Comparison of ENCODE assay signal across 15 cellular contexts in the genomic region with DNA sequence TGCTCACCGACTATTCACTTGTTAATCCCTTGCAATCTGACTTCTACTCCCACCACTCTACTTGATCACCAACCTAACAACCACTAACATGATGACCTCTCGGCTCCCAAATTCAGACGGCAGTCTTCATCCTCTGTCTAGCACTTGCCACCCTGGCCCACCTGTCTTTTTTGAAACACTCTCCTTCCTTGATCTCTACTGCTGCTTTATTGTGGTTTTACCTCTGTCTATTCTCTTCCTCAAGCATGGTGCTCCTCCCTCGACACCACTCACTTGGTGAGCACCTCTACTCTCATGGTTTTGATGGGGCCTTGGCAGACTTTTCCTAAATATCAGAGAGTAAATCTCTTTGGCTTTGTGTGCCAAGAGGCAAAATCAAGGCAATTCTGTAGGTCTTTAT. TPM values are rescaled to one million over a fixed set of nuclear protein-coding genes. Genes with fewer than 3 reads are reported as not detected.
DNase-seq lines count a peak whose midpoint lies in the region; ATAC-seq lines count a peak whose summit lies in the region.
"Had no signal": no experiment of that assay in that cellular context is flagged by ENCODE, and none has a peak within 500 bp of the region (broad histone marks: within the 10 kb centered on the region; RNA-seq: fewer than 3 reads in every experiment).

No MANE protein-coding gene starts in this region.

- DNase-seq in activated naive CD8-positive, alpha-beta T cell treated with anti-CD3 and anti-CD28 coated beads, Interleukin-2, amount 10 ng/mL, durations not matched to agents 7 days and 5 days = no peak
- no peak for DNase-seq in activated naive CD8-positive, alpha-beta T cell treated with anti-CD3 and anti-CD28 coated beads, Interleukin-2, amount 50 U/mL, for 24 hours
- peak; percentile 34 for DNase-seq in Jurkat, Clone E6-1 (ENCODE audit: low read depth, low spot score)
- no peak for DNase-seq in effector memory CD8-positive, alpha-beta T cell
- DNase-seq in RPMI8226 (no peak), anterior cingulate cortex (lab: John Stamatoyannopoulos, UW) (no peak)
- DNase-seq: C1 segment of cervical spinal cord, Caco-2, DMS53 had no signal

- ATAC-seq in activated naive CD8-positive, alpha-beta T cell treated with anti-CD3 and anti-CD28 coated beads, Interleukin-2, amount 10 ng/mL, durations not matched to agents 7 days and 5 days (ENCODE audit: low read depth) = peak; percentile 69
- no peak for ATAC-seq in activated naive CD8-positive, alpha-beta T cell treated with anti-CD3 and anti-CD28 coated beads, Interleukin-2, amount 50 U/mL, for 24 hours
- peak; percentile 40 for ATAC-seq in effector memory CD8-positive, alpha-beta T cell (replicated peaks)
- ATAC-seq in GM18861 (IDR thresholded peaks at IDR 0.05; ENCODE audit: unreplicated experiment) = no peak

- POLR2A ChIA-PET in activated naive CD8-positive, alpha-beta T cell treated with anti-CD3 and anti-CD28 coated beads, Interleukin-2, amount 10 ng/mL, durations not matched to agents 7 days and 5 days (lab: Charles Lee) = no interaction called here

- peaks cover 3% of the 10 kb centered on the region for H3K36me3 Mint-ChIP-seq in activated naive CD8-positive, alpha-beta T cell treated with anti-CD3 and anti-CD28 coated beads, Interleukin-2, amount 10 ng/mL, durations not matched to agents 7 days and 5 days
- no peaks in the 10 kb centered on the region for H3K36me3 Mint-ChIP-seq in activated naive CD8-positive, alpha-beta T cell treated with anti-CD3 and anti-CD28 coated beads, Interleukin-2, amount 50 U/mL, for 24 hours (ENCODE audit: low read depth)
- peaks cover 3% of the 10 kb centered on the region for H3K36me3 Mint-ChIP-seq in effector memory CD8-positive, alpha-beta T cell (ENCODE audit: insufficient read depth)
- H3K36me3 Mint-ChIP-seq: CD8-positive, alpha-beta memory T cell had no signal

- H3K27ac Mint-ChIP-seq in activated naive CD8-positive, alpha-beta T cell treated with anti-CD3 and anti-CD28 coated beads, Interleukin-2, amount 10 ng/mL, durations not matched to agents 7 days and 5 days = no peak overlapping the region
- no peak overlapping the region for H3K27ac Mint-ChIP-seq in activated naive CD8-positive, alpha-beta T cell treated with anti-CD3 and anti-CD28 coated beads, Interleukin-2, amount 50 U/mL, for 24 hours
- H3K27ac Mint-ChIP-seq in effector memory CD8-positive, alpha-beta T cell = no peak overlapping the region
- H3K27ac Mint-ChIP-seq: B cell had no signal

- H3K4me3 ChIP-seq in Jurkat, Clone E6-1 (ENCODE audit: low read length) = no peak overlapping the region
- H3K4me3 ChIP-seq: HAP-1 had no signal

- peaks cover 15% of the 10 kb centered on the region for H3K4me1 Mint-ChIP-seq in activated naive CD8-positive, alpha-beta T cell treated with anti-CD3 and anti-CD28 coated beads, Interleukin-2, amount 10 ng/mL, durations not matched to agents 7 days and 5 days
- peaks cover 3% of the 10 kb centered on the region for H3K4me1 Mint-ChIP-seq in activated naive CD8-positive, alpha-beta T cell treated with anti-CD3 and anti-CD28 coated beads, Interleukin-2, amount 50 U/mL, for 24 hours
- H3K4me1 Mint-ChIP-seq in effector memory CD8-positive, alpha-beta T cell (ENCODE audit: low read depth in 2 of 2) = peaks cover 11 to 13% of the 10 kb centered on the region in 2 donors

- H3K27me3 Mint-ChIP-seq in activated naive CD8-positive, alpha-beta T cell treated with anti-CD3 and anti-CD28 coated beads, Interleukin-2, amount 10 ng/mL, durations not matched to agents 7 days and 5 days = no peaks in the 10 kb centered on the region
- H3K27me3 Mint-ChIP-seq in activated naive CD8-positive, alpha-beta T cell treated with anti-CD3 and anti-CD28 coated beads, Interleukin-2, amount 50 U/mL, for 24 hours = no peaks in the 10 kb centered on the region
- H3K27me3 Mint-ChIP-seq in effector memory CD8-positive, alpha-beta T cell = no peaks in the 10 kb centered on the region
- H3K27me3 Mint-ChIP-seq: B cell; CD8-positive, alpha-beta memory T cell had no signal

- H3K9me3 Mint-ChIP-seq in activated naive CD8-positive, alpha-beta T cell treated with anti-CD3 and anti-CD28 coated beads, Interleukin-2, amount 10 ng/mL, durations not matched to agents 7 days and 5 days = no peaks in the 10 kb centered on the region
- no peaks in the 10 kb centered on the region for H3K9me3 Mint-ChIP-seq in activated naive CD8-positive, alpha-beta T cell treated with anti-CD3 and anti-CD28 coated beads, Interleukin-2, amount 50 U/mL, for 24 hours
- no peaks in the 10 kb centered on the region for H3K9me3 Mint-ChIP-seq in effector memory CD8-positive, alpha-beta T cell
- H3K9me3 Mint-ChIP-seq: CD8-positive, alpha-beta memory T cell had no signal

- no peak overlapping the region for H3K4me3 Mint-ChIP-seq in activated naive CD8-positive, alpha-beta T cell treated with anti-CD3 and anti-CD28 coated beads, Interleukin-2, amount 10 ng/mL, durations not matched to agents 7 days and 5 days
- H3K4me3 Mint-ChIP-seq in activated naive CD8-positive, alpha-beta T cell treated with anti-CD3 and anti-CD28 coated beads, Interleukin-2, amount 50 U/mL, for 24 hours = no peak overlapping the region
- no peak overlapping the region for H3K4me3 Mint-ChIP-seq in effector memory CD8-positive, alpha-beta T cell
- H3K4me3 Mint-ChIP-seq: B cell had no signal

RNA-seq across cellular contexts. Expression of a gene that starts 21.7 kb away (rescaled TPM):
- total RNA-seq in activated naive CD8-positive, alpha-beta T cell treated with anti-CD3 and anti-CD28 coated beads, Interleukin-2, amount 10 ng/mL, durations not matched to agents 7 days and 5 days = 100 to 1,000 TPM; 105 to 107 TPM
- not detected for polyA plus RNA-seq in Jurkat, Clone E6-1 (2012; ENCODE audit: insufficient read depth, insufficient read length)
- total RNA-seq: Caco-2, H1, HT1080 had no signal
- polyA plus RNA-seq: H1 had no signal

Comparison
In these comparisons a context has a peak if more than half of its experiments do, and no peak if none do; other contexts are left out.
1. ATAC-seq: peak in activated naive CD8-positive, alpha-beta T cell treated with anti-CD3 and anti-CD28 coated beads, Interleukin-2, amount 10 ng/mL, durations not matched to agents 7 days and 5 days (single experiment) and effector memory CD8-positive, alpha-beta T cell (single experiment); none in activated naive CD8-positive, alpha-beta T cell treated with anti-CD3 and anti-CD28 coated beads, Interleukin-2, amount 50 U/mL, for 24 hours (single experiment) and GM18861 (single experiment).